1 cellular context compared by ENCODE assay signal in the genomic region with DNA sequence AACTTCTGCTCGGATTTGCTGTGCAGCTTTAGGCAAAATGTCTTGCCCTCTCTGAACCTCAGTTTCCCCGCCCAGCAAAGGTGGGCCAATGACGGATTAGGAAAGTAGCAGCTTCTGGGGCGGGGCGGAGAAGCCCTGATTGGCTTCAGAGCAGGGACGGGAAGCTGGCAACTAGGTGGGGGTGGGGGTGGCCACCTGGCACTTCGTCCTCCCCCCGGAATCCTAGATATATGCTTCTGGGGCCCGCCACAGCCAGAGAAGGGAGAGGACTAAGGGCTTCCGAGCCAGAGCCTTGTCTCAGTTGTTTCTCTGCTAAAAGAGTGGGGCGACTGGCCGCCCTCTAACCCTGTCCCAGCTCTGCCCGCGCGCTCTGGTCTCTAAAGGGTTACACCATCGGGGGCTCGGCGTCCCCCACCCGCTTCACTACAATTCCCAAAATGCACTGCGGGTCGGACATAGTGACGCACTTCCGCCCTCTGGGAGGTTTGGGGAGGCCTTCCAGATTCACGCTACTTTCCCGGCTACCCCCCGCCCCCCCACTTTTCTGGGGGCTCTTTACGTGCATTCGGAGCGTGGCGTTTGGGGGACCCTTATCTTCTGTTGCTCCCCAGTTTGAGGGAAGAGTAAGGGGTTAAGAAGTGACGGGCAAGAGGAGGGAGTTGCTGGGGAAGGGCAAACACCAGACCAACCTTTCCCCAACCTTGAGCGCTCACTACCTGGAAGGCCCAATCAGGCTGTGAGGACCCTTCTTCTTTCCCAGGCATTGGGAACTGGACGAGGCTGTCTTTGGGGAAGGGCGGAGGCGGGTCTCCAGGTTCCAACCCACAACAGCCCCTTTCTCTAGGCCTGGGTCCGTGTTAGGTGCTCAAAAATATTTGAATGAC.
A peak's percentile ranks its signal among the peaks of the same experiment; 100 is the strongest.
TF ChIP-seq lines count a peak whose summit lies in the region.

No MANE protein-coding gene starts in this region.

TF ChIP-seq in HepG2, 621 proteins besides CTCF, POLR2A, EP300 and RAD21 (continued from another document and continues in another):
- TF ChIP-seq, protein P1, sequence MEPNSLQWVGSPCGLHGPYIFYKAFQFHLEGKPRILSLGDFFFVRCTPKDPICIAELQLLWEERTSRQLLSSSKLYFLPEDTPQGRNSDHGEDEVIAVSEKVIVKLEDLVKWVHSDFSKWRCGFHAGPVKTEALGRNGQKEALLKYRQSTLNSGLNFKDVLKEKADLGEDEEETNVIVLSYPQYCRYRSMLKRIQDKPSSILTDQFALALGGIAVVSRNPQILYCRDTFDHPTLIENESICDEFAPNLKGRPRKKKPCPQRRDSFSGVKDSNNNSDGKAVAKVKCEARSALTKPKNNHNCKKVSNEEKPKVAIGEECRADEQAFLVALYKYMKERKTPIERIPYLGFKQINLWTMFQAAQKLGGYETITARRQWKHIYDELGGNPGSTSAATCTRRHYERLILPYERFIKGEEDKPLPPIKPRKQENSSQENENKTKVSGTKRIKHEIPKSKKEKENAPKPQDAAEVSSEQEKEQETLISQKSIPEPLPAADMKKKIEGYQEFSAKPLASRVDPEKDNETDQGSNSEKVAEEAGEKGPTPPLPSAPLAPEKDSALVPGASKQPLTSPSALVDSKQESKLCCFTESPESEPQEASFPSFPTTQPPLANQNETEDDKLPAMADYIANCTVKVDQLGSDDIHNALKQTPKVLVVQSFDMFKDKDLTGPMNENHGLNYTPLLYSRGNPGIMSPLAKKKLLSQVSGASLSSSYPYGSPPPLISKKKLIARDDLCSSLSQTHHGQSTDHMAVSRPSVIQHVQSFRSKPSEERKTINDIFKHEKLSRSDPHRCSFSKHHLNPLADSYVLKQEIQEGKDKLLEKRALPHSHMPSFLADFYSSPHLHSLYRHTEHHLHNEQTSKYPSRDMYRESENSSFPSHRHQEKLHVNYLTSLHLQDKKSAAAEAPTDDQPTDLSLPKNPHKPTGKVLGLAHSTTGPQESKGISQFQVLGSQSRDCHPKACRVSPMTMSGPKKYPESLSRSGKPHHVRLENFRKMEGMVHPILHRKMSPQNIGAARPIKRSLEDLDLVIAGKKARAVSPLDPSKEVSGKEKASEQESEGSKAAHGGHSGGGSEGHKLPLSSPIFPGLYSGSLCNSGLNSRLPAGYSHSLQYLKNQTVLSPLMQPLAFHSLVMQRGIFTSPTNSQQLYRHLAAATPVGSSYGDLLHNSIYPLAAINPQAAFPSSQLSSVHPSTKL (CRISPR knock-in tag; IDR thresholded peaks at IDR 0.05): no peak
- TF ChIP-seq ZNF619 (CRISPR knock-in tag; IDR thresholded peaks at IDR 0.05) (0 out of 2 replicates have a peak, but pooled peaks have one; percentile 67), ZNF124 (CRISPR knock-in tag; IDR thresholded peaks at IDR 0.05) (peak; percentile 30; the same call in 1 of the 2 replicates), MED8 (CRISPR knock-in tag; IDR thresholded peaks at IDR 0.05; ENCODE audit: insufficient replicate concordance) (peak; percentile 53), ZSCAN22 (CRISPR knock-in tag; IDR thresholded peaks at IDR 0.05) (peak; percentile 49; the same call in 1 of the 2 replicates), KDM5A (IDR thresholded peaks at IDR 0.05; ENCODE audit: borderline replicate concordance, low read length) (peak; percentile 93), ZNF337 (CRISPR knock-in tag; IDR thresholded peaks at IDR 0.05; ENCODE audit: borderline replicate concordance, low read depth) (no peak), TBX2 (CRISPR knock-in tag; IDR thresholded peaks at IDR 0.05; ENCODE audit: borderline replicate concordance) (peak; percentile 50), SOX5 (CRISPR knock-in tag; IDR thresholded peaks at IDR 0.05; ENCODE audit: borderline replicate concordance) (no peak), HNF4A (CRISPR knock-in tag; IDR thresholded peaks at IDR 0.05) (peak; percentile 13; the same call in 1 of the 2 replicates), ZIK1 (CRISPR knock-in tag; IDR thresholded peaks at IDR 0.05; ENCODE audit: borderline replicate concordance, low read depth) (no peak), ZNF225 (CRISPR knock-in tag; IDR thresholded peaks at IDR 0.05) (0 out of 2 replicates have a peak, but pooled peaks have one; percentile 27), ZNF556 (CRISPR knock-in tag; IDR thresholded peaks at IDR 0.05; ENCODE audit: borderline replicate concordance) (peak; percentile 73; the same call in 1 of the 2 replicates), THYN1 (CRISPR knock-in tag; IDR thresholded peaks at IDR 0.05; ENCODE audit: borderline replicate concordance, low read depth) (no peak), SYNCRIP (IDR thresholded peaks at IDR 0.05; ENCODE audit: insufficient read depth, low read depth, low read length) (no peak), LCORL (IDR thresholded peaks at IDR 0.05) (no peak), LCORL (CRISPR knock-in tag; IDR thresholded peaks at IDR 0.05) (0 out of 2 replicates have a peak, but pooled peaks have one; percentile 6), ZNF768 (CRISPR knock-in tag; IDR thresholded peaks at IDR 0.05) (peak; percentile 100), CHD4 (IDR thresholded peaks at IDR 0.05; ENCODE audit: borderline replicate concordance, low read length) (peak; percentile 79; the same call in 1 of the 2 replicates), ZBTB21 (CRISPR knock-in tag; IDR thresholded peaks at IDR 0.05) (peak; percentile 85), PHF8 (CRISPR knock-in tag; IDR thresholded peaks at IDR 0.05) (peak; percentile 85), ZNF264 (CRISPR knock-in tag; IDR thresholded peaks at IDR 0.05) (peak; percentile 91), ZNF451 (CRISPR knock-in tag; IDR thresholded peaks at IDR 0.05) (0 out of 2 replicates have a peak, but pooled peaks have one; percentile 26)
- TF ChIP-seq, protein P2, sequence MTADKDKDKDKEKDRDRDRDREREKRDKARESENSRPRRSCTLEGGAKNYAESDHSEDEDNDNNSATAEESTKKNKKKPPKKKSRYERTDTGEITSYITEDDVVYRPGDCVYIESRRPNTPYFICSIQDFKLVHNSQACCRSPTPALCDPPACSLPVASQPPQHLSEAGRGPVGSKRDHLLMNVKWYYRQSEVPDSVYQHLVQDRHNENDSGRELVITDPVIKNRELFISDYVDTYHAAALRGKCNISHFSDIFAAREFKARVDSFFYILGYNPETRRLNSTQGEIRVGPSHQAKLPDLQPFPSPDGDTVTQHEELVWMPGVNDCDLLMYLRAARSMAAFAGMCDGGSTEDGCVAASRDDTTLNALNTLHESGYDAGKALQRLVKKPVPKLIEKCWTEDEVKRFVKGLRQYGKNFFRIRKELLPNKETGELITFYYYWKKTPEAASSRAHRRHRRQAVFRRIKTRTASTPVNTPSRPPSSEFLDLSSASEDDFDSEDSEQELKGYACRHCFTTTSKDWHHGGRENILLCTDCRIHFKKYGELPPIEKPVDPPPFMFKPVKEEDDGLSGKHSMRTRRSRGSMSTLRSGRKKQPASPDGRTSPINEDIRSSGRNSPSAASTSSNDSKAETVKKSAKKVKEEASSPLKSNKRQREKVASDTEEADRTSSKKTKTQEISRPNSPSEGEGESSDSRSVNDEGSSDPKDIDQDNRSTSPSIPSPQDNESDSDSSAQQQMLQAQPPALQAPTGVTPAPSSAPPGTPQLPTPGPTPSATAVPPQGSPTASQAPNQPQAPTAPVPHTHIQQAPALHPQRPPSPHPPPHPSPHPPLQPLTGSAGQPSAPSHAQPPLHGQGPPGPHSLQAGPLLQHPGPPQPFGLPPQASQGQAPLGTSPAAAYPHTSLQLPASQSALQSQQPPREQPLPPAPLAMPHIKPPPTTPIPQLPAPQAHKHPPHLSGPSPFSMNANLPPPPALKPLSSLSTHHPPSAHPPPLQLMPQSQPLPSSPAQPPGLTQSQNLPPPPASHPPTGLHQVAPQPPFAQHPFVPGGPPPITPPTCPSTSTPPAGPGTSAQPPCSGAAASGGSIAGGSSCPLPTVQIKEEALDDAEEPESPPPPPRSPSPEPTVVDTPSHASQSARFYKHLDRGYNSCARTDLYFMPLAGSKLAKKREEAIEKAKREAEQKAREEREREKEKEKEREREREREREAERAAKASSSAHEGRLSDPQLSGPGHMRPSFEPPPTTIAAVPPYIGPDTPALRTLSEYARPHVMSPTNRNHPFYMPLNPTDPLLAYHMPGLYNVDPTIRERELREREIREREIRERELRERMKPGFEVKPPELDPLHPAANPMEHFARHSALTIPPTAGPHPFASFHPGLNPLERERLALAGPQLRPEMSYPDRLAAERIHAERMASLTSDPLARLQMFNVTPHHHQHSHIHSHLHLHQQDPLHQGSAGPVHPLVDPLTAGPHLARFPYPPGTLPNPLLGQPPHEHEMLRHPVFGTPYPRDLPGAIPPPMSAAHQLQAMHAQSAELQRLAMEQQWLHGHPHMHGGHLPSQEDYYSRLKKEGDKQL (CRISPR knock-in tag; IDR thresholded peaks at IDR 0.05; ENCODE audit: low read depth): no peak
- TF ChIP-seq, protein P3, sequence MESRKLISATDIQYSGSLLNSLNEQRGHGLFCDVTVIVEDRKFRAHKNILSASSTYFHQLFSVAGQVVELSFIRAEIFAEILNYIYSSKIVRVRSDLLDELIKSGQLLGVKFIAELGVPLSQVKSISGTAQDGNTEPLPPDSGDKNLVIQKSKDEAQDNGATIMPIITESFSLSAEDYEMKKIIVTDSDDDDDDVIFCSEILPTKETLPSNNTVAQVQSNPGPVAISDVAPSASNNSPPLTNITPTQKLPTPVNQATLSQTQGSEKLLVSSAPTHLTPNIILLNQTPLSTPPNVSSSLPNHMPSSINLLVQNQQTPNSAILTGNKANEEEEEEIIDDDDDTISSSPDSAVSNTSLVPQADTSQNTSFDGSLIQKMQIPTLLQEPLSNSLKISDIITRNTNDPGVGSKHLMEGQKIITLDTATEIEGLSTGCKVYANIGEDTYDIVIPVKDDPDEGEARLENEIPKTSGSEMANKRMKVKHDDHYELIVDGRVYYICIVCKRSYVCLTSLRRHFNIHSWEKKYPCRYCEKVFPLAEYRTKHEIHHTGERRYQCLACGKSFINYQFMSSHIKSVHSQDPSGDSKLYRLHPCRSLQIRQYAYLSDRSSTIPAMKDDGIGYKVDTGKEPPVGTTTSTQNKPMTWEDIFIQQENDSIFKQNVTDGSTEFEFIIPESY (CRISPR knock-in tag; IDR thresholded peaks at IDR 0.05): peak; percentile 62
- TF ChIP-seq, protein P4, sequence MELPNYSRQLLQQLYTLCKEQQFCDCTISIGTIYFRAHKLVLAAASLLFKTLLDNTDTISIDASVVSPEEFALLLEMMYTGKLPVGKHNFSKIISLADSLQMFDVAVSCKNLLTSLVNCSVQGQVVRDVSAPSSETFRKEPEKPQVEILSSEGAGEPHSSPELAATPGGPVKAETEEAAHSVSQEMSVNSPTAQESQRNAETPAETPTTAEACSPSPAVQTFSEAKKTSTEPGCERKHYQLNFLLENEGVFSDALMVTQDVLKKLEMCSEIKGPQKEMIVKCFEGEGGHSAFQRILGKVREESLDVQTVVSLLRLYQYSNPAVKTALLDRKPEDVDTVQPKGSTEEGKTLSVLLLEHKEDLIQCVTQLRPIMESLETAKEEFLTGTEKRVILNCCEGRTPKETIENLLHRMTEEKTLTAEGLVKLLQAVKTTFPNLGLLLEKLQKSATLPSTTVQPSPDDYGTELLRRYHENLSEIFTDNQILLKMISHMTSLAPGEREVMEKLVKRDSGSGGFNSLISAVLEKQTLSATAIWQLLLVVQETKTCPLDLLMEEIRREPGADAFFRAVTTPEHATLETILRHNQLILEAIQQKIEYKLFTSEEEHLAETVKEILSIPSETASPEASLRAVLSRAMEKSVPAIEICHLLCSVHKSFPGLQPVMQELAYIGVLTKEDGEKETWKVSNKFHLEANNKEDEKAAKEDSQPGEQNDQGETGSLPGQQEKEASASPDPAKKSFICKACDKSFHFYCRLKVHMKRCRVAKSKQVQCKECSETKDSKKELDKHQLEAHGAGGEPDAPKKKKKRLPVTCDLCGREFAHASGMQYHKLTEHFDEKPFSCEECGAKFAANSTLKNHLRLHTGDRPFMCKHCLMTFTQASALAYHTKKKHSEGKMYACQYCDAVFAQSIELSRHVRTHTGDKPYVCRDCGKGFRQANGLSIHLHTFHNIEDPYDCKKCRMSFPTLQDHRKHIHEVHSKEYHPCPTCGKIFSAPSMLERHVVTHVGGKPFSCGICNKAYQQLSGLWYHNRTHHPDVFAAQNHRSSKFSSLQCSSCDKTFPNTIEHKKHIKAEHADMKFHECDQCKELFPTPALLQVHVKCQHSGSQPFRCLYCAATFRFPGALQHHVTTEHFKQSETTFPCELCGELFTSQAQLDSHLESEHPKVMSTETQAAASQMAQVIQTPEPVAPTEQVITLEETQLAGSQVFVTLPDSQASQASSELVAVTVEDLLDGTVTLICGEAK (IDR thresholded peaks at IDR 0.05): no peak
- TF ChIP-seq, protein P4 (CRISPR knock-in tag; IDR thresholded peaks at IDR 0.05): peak; percentile 31; the same call in 1 of the 2 replicates
- TF ChIP-seq, protein P5, sequence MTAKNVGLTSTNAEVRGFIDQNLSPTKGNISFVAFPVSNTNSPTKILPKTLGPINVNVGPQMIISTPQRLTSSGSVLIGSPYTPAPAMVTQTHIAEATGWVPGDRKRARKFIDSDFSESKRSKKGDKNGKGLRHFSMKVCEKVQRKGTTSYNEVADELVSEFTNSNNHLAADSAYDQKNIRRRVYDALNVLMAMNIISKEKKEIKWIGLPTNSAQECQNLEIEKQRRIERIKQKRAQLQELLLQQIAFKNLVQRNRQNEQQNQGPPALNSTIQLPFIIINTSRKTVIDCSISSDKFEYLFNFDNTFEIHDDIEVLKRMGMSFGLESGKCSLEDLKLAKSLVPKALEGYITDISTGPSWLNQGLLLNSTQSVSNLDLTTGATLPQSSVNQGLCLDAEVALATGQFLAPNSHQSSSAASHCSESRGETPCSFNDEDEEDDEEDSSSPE (CRISPR knock-in tag; IDR thresholded peaks at IDR 0.05): peak; percentile 47; the same call in 1 of the 2 replicates
- TF ChIP-seq, protein P6, sequence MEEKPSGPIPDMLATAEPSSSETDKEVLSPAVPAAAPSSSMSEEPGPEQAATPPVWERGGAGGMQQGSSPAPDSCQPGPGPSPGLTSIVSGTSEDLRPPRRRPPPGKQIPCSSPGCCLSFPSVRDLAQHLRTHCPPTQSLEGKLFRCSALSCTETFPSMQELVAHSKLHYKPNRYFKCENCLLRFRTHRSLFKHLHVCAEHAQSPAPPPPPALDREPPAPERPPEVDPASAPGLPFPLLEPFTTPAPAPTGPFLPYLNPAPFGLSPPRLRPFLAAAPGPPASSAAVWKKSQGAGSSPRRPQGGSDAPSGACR (CRISPR knock-in tag; IDR thresholded peaks at IDR 0.05): peak; percentile 25; the same call in 1 of the 2 replicates
